9 cellular contexts compared by ENCODE assay signal in genomic region chr5:137619191-137619870, GRCh38.
DNase-seq lines count a peak whose midpoint lies in the region; ATAC-seq and TF ChIP-seq lines count a peak whose summit lies in the region.
"Had no signal": no experiment of that assay in that cellular context is flagged by ENCODE, and none has a peak within 500 bp of the region (broad histone marks: within the 10 kb centered on the region; RNA-seq: fewer than 3 reads in every experiment).

No MANE protein-coding gene starts in this region.

- H3K4me3 Mint-ChIP-seq in osteocyte (ENCODE audit: unreplicated experiment), result no peak overlapping the region
- no peak overlapping the region for H3K4me3 Mint-ChIP-seq in activated CD8-positive, alpha-beta T cell treated with anti-CD3 and anti-CD28 coated beads, Interleukin-2, amount 10 ng/mL, durations not matched to agents 7 days and 5 days

- no peak overlapping the region for H2BK120ac ChIP-seq in mesendoderm (ENCODE audit: low read depth, low read length)

- no peak overlapping the region for H4K5ac ChIP-seq in mesendoderm (ENCODE audit: low read length)

- no peak overlapping the region for H4K8ac ChIP-seq in mesendoderm (ENCODE audit: low read depth, low read length)

- no peak overlapping the region for H2BK5ac ChIP-seq in mesendoderm (ENCODE audit: low read length)

- intact Hi-C loops in stomach (cut with DNase I; ENCODE audit: low total_unique reads), result no loop called here

- no CpG with 5 or more reads among the region's 12 CpGs for WGBS in mesendoderm (ENCODE audit: extremely low coverage, insufficient coverage, low lambda C conversion rate)
- 63 to 80% (median 75%) methylated on average over 12 of the region's 12 CpGs for WGBS in stomach, 5 donors

- H3K79me1 ChIP-seq in mesendoderm (ENCODE audit: low read length), result no peaks in the 10 kb centered on the region

- H3K27me3 Mint-ChIP-seq in osteocyte (ENCODE audit: unreplicated experiment), result no peaks in the 10 kb centered on the region
- H3K27me3 Mint-ChIP-seq in activated CD8-positive, alpha-beta T cell treated with anti-CD3 and anti-CD28 coated beads, Interleukin-2, amount 10 ng/mL, durations not matched to agents 7 days and 5 days (ENCODE audit: low read depth), result no peaks in the 10 kb centered on the region

- no peak overlapping the region for H2AK5ac ChIP-seq in mesendoderm (ENCODE audit: low read length)

- H3K4me2 ChIP-seq in mesendoderm (ENCODE audit: low read length), result no peak overlapping the region

- TF ChIP-seq POLR2A in stomach (IDR thresholded peaks at IDR 0.05), result no peak

- H3K18ac ChIP-seq in mesendoderm (ENCODE audit: low read length), result no peak overlapping the region

- CTCF ChIA-PET in activated CD8-positive, alpha-beta T cell treated with anti-CD3 and anti-CD28 coated beads, Interleukin-2, amount 10 ng/mL, durations not matched to agents 7 days and 5 days (lab: Charles Lee), result interaction anchor here (1.4 kb wide), 1 partner anchor 41 kb away, joined by 3 read pairs; no protein-coding TSS in a partner anchor

- TF ChIP-seq CTCF in choroid plexus epithelial cell (conservative IDR thresholded peaks at IDR 0.05; ENCODE audit: low read depth, low read length), result no peak
- TF ChIP-seq CTCF in osteocyte (IDR thresholded peaks at IDR 0.05), result no peak
- no peak for TF ChIP-seq CTCF in stomach (IDR thresholded peaks at IDR 0.05)

- peak overlapping the region; percentile 76 for H3K27ac Mint-ChIP-seq in osteocyte (ENCODE audit: unreplicated experiment)
- no peak overlapping the region for H3K27ac Mint-ChIP-seq in activated CD8-positive, alpha-beta T cell treated with anti-CD3 and anti-CD28 coated beads, Interleukin-2, amount 10 ng/mL, durations not matched to agents 7 days and 5 days

- no peak overlapping the region for H3K4ac ChIP-seq in mesendoderm (ENCODE audit: low read depth, low read length)

- H3K27ac ChIP-seq in mesendoderm (ENCODE audit: low read depth, low read length), result no peak overlapping the region
- peak overlapping the region in 1 of 5 donors; percentile 30 for H3K27ac ChIP-seq in stomach

- H3K36me3 Mint-ChIP-seq in osteocyte (ENCODE audit: unreplicated experiment), result no peaks in the 10 kb centered on the region
- H3K36me3 Mint-ChIP-seq in activated CD8-positive, alpha-beta T cell treated with anti-CD3 and anti-CD28 coated beads, Interleukin-2, amount 10 ng/mL, durations not matched to agents 7 days and 5 days (ENCODE audit: low read depth), result no peaks in the 10 kb centered on the region

- H3K23ac ChIP-seq in mesendoderm (ENCODE audit: low read length), result no peak overlapping the region

- H3K4me1 Mint-ChIP-seq in osteocyte (ENCODE audit: unreplicated experiment), result peaks cover 48% of the 10 kb centered on the region
- no peaks in the 10 kb centered on the region for H3K4me1 Mint-ChIP-seq in activated CD8-positive, alpha-beta T cell treated with anti-CD3 and anti-CD28 coated beads, Interleukin-2, amount 10 ng/mL, durations not matched to agents 7 days and 5 days (ENCODE audit: low read depth)

- no peak for ATAC-seq in GM21786 (IDR thresholded peaks at IDR 0.05; ENCODE audit: unreplicated experiment)
- no peak for ATAC-seq in activated CD8-positive, alpha-beta T cell treated with anti-CD3 and anti-CD28 coated beads, Interleukin-2, amount 10 ng/mL, durations not matched to agents 7 days and 5 days

- H3K56ac ChIP-seq in mesendoderm (ENCODE audit: low read length), result no peak overlapping the region

- H3K9me3 Mint-ChIP-seq in osteocyte (ENCODE audit: unreplicated experiment), result no peaks in the 10 kb centered on the region
- H3K9me3 Mint-ChIP-seq in activated CD8-positive, alpha-beta T cell treated with anti-CD3 and anti-CD28 coated beads, Interleukin-2, amount 10 ng/mL, durations not matched to agents 7 days and 5 days (ENCODE audit: insufficient read depth), result no peaks in the 10 kb centered on the region

- no peaks in the 10 kb centered on the region for H3K79me2 ChIP-seq in mesendoderm (ENCODE audit: control insufficient read depth, insufficient read depth, low read length)

- POLR2A ChIA-PET in activated CD8-positive, alpha-beta T cell treated with anti-CD3 and anti-CD28 coated beads, Interleukin-2, amount 10 ng/mL, durations not matched to agents 7 days and 5 days (lab: Charles Lee), result interaction anchor here (1.1 kb wide), 1 partner anchor 127 kb away, joined by 3 read pairs; no protein-coding TSS in a partner anchor

- H3K4me3 ChIP-seq in choroid plexus epithelial cell (ENCODE audit: low read depth, low read length) (no peak overlapping the region), mesendoderm (ENCODE audit: low read length) (no peak overlapping the region), stomach (no peak overlapping the region)

- H3K9me3 ChIP-seq in stomach, result no peaks in the 10 kb centered on the region

- DNase-seq in DMS153 treated with DMSO at 0.1 percent for 48 hours (lab: John Stamatoyannopoulos, UW; ENCODE audit: unreplicated experiment), result peak; percentile 30
- DNase-seq in NCI-H226, result peak; percentile 71
- DNase-seq in choroid plexus epithelial cell (ENCODE audit: low read depth), result peak; percentile 74
- peak; percentile 82 for DNase-seq in osteocyte (ENCODE audit: extremely low spot score, unreplicated experiment)
- no peak for DNase-seq in mesendoderm
- no peak for DNase-seq in stomach
- DNase-seq in activated CD8-positive, alpha-beta T cell treated with anti-CD3 and anti-CD28 coated beads, Interleukin-2, amount 10 ng/mL, durations not matched to agents 7 days and 5 days, result no peak
- DNase-seq: effector CD4-positive, alpha-beta T cell had no signal

- no peaks in the 10 kb centered on the region for H3K4me1 ChIP-seq in mesendoderm (ENCODE audit: control insufficient read depth, low read depth, low read length)
- H3K4me1 ChIP-seq in stomach, result peaks cover 0 to 17% (median 7%) of the 10 kb centered on the region in 4 donors

- H2BK15ac ChIP-seq in mesendoderm (replicated peaks; ENCODE audit: low read depth), result no peak overlapping the region

- TF ChIP-seq EP300 in stomach (IDR thresholded peaks at IDR 0.05), result no peak

- H3K27me3 ChIP-seq in mesendoderm (ENCODE audit: insufficient read depth, low read length, poor library complexity), result no peaks in the 10 kb centered on the region
- no peaks in the 10 kb centered on the region for H3K27me3 ChIP-seq in stomach

- H3K36me3 ChIP-seq in mesendoderm (ENCODE audit: control insufficient read depth, insufficient read depth, low read length) (no peaks in the 10 kb centered on the region), stomach (peaks cover 0 to 6% (median 2%) of the 10 kb centered on the region in 4 donors)

- H3K9ac ChIP-seq in mesendoderm (ENCODE audit: low read length), result no peak overlapping the region

Comparison
In these comparisons a context has a peak if more than half of its experiments do, and no peak if none do; other contexts are left out.
1. DNase-seq: peak in DMS153 treated with DMSO at 0.1 percent for 48 hours (single experiment), NCI-H226 (single experiment), choroid plexus epithelial cell (single experiment) and osteocyte (single experiment); none in mesendoderm (single experiment), stomach (single experiment) and activated CD8-positive, alpha-beta T cell treated with anti-CD3 and anti-CD28 coated beads, Interleukin-2, amount 10 ng/mL, durations not matched to agents 7 days and 5 days (single experiment).